In genomic region chr13:114057131-114058050, GRCh38 we compare ENCODE assay signal across 12 cellular contexts.
DNase-seq lines count a peak whose midpoint lies in the region; ATAC-seq and TF ChIP-seq lines count a peak whose summit lies in the region.
"Had no signal": no experiment of that assay in that cellular context is flagged by ENCODE, and none has a peak within 500 bp of the region (broad histone marks: within the 10 kb centered on the region; RNA-seq: fewer than 3 reads in every experiment).

No MANE protein-coding gene starts in this region.

- in situ Hi-C loops in KBM-7 (cut with MboI; ENCODE audit: low pct_unique_long_range_greater_than_20kb, low sequenced_read_pairs): no loop called here

- peak overlapping the region; percentile 48 to 60 for H3K4me3 ChIP-seq in neutrophil (ENCODE audit: low read depth in 1 of 2, low read length in 1 of 2)
- H3K4me3 ChIP-seq: A549, cardiac muscle cell, left lung had no signal

- peak; percentile 3 for DNase-seq in NCI-H2107 treated with DMSO at 0.1 percent for 48 hours (lab: John Stamatoyannopoulos, UW; ENCODE audit: unreplicated experiment)
- DNase-seq in NCI-H2107 (lab: John Stamatoyannopoulos, UW): no peak
- peak; percentile 81 for DNase-seq in NCI-H146 (lab: John Stamatoyannopoulos, UW)
- no peak for DNase-seq in caudate nucleus (lab: John Stamatoyannopoulos, UW)
- DNase-seq in KBM-7: no peak
- no peak for DNase-seq in stimulated activated CD4-positive, alpha-beta T cell treated with anti-CD3 and anti-CD28 coated beads, Interleukin-4, amount 100 ng/mL, for 1 hour
- DNase-seq: NCI-H524 had no signal

- peaks cover 51 to 58% of the 10 kb centered on the region in 2 experiments for H3K4me1 ChIP-seq in neutrophil (ENCODE audit: control insufficient read depth in 1 of 2, insufficient read depth in 1 of 2, low read depth in 1 of 2, low read length in 1 of 2)
- H3K4me1 ChIP-seq: A549 had no signal

- H3K27me3 ChIP-seq in neutrophil: no peaks in the 10 kb centered on the region
- H3K27me3 ChIP-seq: cardiac muscle cell, left lung had no signal

- no peaks in the 10 kb centered on the region for H3K36me3 ChIP-seq in neutrophil
- H3K36me3 ChIP-seq: cardiac muscle cell had no signal

- no peak for TF ChIP-seq CTCF in neutrophil (IDR thresholded peaks at IDR 0.05)

- no peak for ATAC-seq in HG03196 (IDR thresholded peaks at IDR 0.05; ENCODE audit: unreplicated experiment)
- ATAC-seq: A549, left lung had no signal

- no peaks in the 10 kb centered on the region for H3K9me3 ChIP-seq in neutrophil
- H3K9me3 ChIP-seq: A549, left lung had no signal

- H3K27ac ChIP-seq in caudate nucleus (ENCODE audit: low read depth, low read length) (peak overlapping the region; percentile 11), neutrophil (peak overlapping the region; percentile 84)
- H3K27ac ChIP-seq: cardiac muscle cell had no signal

Comparison
In these comparisons a context has a peak if more than half of its experiments do, and no peak if none do; other contexts are left out.
1. DNase-seq: peak in NCI-H2107 treated with DMSO at 0.1 percent for 48 hours (single experiment) and NCI-H146 (single experiment); none in NCI-H2107 (single experiment), caudate nucleus (0 of 61), KBM-7 (single experiment) and stimulated activated CD4-positive, alpha-beta T cell treated with anti-CD3 and anti-CD28 coated beads, Interleukin-4, amount 100 ng/mL, for 1 hour (single experiment).